17 cellular contexts compared by ENCODE assay signal in the genomic region with DNA sequence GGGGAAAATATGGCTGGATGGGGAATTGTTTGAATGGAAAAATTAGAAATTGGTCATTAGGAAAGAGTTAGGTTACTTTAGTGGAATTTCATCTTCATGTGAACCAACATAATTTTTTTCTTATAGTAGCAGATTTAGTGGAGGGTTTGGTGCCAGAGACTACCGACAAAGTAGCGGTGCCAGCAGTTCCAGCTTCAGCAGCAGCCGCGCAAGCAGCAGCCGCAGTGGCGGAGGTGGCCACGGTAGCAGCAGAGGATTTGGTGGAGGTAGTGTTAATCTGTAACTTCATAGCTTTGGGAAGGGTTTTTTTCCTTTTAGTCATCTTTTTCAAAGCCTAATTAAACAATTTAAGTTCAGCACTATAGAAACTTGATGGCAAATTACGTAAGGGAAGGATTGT. TPM values are rescaled to one million over a fixed set of nuclear protein-coding genes. Genes with fewer than 3 reads are reported as not detected.
A peak's percentile ranks its signal among the peaks of the same experiment; 100 is the strongest.
DNase-seq lines count a peak whose midpoint lies in the region; ATAC-seq and TF ChIP-seq lines count a peak whose summit lies in the region.
"Had no signal": no experiment of that assay in that cellular context is flagged by ENCODE, and none has a peak within 500 bp of the region (broad histone marks: within the 10 kb centered on the region; RNA-seq: fewer than 3 reads in every experiment).

No MANE protein-coding gene starts in this region.

- H3K4me1 Mint-ChIP-seq in activated CD4-positive, alpha-beta memory T cell treated with anti-CD3 and anti-CD28 coated beads for 36 hours (ENCODE audit: low read depth) = peaks cover 46% of the 10 kb centered on the region
- peaks cover 36% of the 10 kb centered on the region for H3K4me1 Mint-ChIP-seq in activated CD4-positive, alpha-beta memory T cell treated with anti-CD3 and anti-CD28 coated beads, Interleukin-2, amount 10 ng/mL, durations not matched to agents 7 days and 5 days
- peaks cover 17% of the 10 kb centered on the region for H3K4me1 Mint-ChIP-seq in CD14-positive monocyte
- peaks cover 9% of the 10 kb centered on the region for H3K4me1 Mint-ChIP-seq in WTC11
- H3K4me1 Mint-ChIP-seq in immature natural killer cell = peaks cover 10 to 51% of the 10 kb centered on the region in 2 donors

- peak overlapping the region; percentile 5 for H3K27ac Mint-ChIP-seq in activated CD4-positive, alpha-beta memory T cell treated with anti-CD3 and anti-CD28 coated beads for 36 hours
- H3K27ac Mint-ChIP-seq in activated CD4-positive, alpha-beta memory T cell treated with anti-CD3 and anti-CD28 coated beads, Interleukin-2, amount 10 ng/mL, durations not matched to agents 7 days and 5 days = no peak overlapping the region
- peak overlapping the region in 4 of 7 donors; percentile 1 to 56 (median 28) for H3K27ac Mint-ChIP-seq in CD14-positive monocyte
- H3K27ac Mint-ChIP-seq in WTC11 = peak overlapping the region; percentile 76; the same call in 1 of the 2 replicates
- peak overlapping the region in 4 of 6 donors; percentile 2 to 63 (median 41) for H3K27ac Mint-ChIP-seq in immature natural killer cell

- no peak overlapping the region for H3K4me3 ChIP-seq in body of pancreas
- H3K4me3 ChIP-seq: HAP-1, Peyer's patch had no signal

- no peak for TF ChIP-seq POLR2A in body of pancreas (IDR thresholded peaks at IDR 0.05)

- H3K27me3 ChIP-seq in body of pancreas = no peaks in the 10 kb centered on the region
- H3K27me3 ChIP-seq: Peyer's patch had no signal

- TF ChIP-seq CTCF in CD14-positive monocyte (IDR thresholded peaks at IDR 0.05) = no peak
- no peak for TF ChIP-seq CTCF in WTC11 (IDR thresholded peaks at IDR 0.05)
- no peak for TF ChIP-seq CTCF in body of pancreas (IDR thresholded peaks at IDR 0.05)

- CTCF ChIA-PET in activated CD4-positive, alpha-beta memory T cell treated with anti-CD3 and anti-CD28 coated beads for 36 hours (lab: Charles Lee) = interaction anchor here (1.0 kb wide), 1 partner anchor 11 kb away, joined by 3 read pairs; no protein-coding TSS in a partner anchor
- CTCF ChIA-PET in activated CD4-positive, alpha-beta memory T cell treated with anti-CD3 and anti-CD28 coated beads, Interleukin-2, amount 10 ng/mL, durations not matched to agents 7 days and 5 days (lab: Charles Lee) = no interaction called here
- CTCF ChIA-PET in WTC11 (lab: Charles Lee) = no interaction called here

- H3K27ac ChIP-seq in body of pancreas = no peak overlapping the region
- H3K27ac ChIP-seq: Peyer's patch had no signal

- whole genome bisulfite sequencing in body of pancreas, 2 donors = 91 to 92% methylated on average over 8 of the region's 8 CpGs

- peaks cover 42% of the 10 kb centered on the region for H3K36me3 Mint-ChIP-seq in activated CD4-positive, alpha-beta memory T cell treated with anti-CD3 and anti-CD28 coated beads for 36 hours
- peaks cover 82% of the 10 kb centered on the region for H3K36me3 Mint-ChIP-seq in activated CD4-positive, alpha-beta memory T cell treated with anti-CD3 and anti-CD28 coated beads, Interleukin-2, amount 10 ng/mL, durations not matched to agents 7 days and 5 days (ENCODE audit: low read depth)
- H3K36me3 Mint-ChIP-seq in CD14-positive monocyte (peaks cover 63 to 86% of the 10 kb centered on the region in 2 donors), WTC11 (peaks cover 69% of the 10 kb centered on the region), immature natural killer cell (peaks cover 18 to 70% (median 68%) of the 10 kb centered on the region in 3 donors)

- no peak for DNase-seq in activated CD4-positive, alpha-beta memory T cell treated with anti-CD3 and anti-CD28 coated beads for 36 hours
- DNase-seq in activated CD4-positive, alpha-beta memory T cell treated with anti-CD3 and anti-CD28 coated beads, Interleukin-2, amount 10 ng/mL, durations not matched to agents 7 days and 5 days = no peak
- DNase-seq in CD14-positive monocyte (ENCODE audit: low spot score) = no peak
- DNase-seq in WTC11 (ENCODE audit: low spot score) = no peak
- peak in 2 of 3 donors; percentile 18 for DNase-seq in immature natural killer cell
- no peak for DNase-seq in NCI-H345 treated with DMSO at 0.1 percent for 48 hours (lab: John Stamatoyannopoulos, UW; ENCODE audit: unreplicated experiment)
- DNase-seq in EL = no peak
- no peak for DNase-seq in body of pancreas
- DNase-seq: C1 segment of cervical spinal cord, Caco-2, NCI-H1417, NCI-H2029, NCI-H2171 treated with DMSO at 0.1 percent for 48 hours, NCI-H510A, Peyer's patch, SHP77 had no signal

- intact Hi-C loops in activated CD4-positive, alpha-beta memory T cell treated with anti-CD3 and anti-CD28 coated beads for 36 hours (cut with micrococcal nuclease) = no loop called here
- intact Hi-C loops in CD14-positive monocyte (cut with micrococcal nuclease) (no loop called here), body of pancreas (cut with DNase I) (no loop called here)

- no peaks in the 10 kb centered on the region for H3K9me3 Mint-ChIP-seq in activated CD4-positive, alpha-beta memory T cell treated with anti-CD3 and anti-CD28 coated beads for 36 hours
- no peaks in the 10 kb centered on the region for H3K9me3 Mint-ChIP-seq in activated CD4-positive, alpha-beta memory T cell treated with anti-CD3 and anti-CD28 coated beads, Interleukin-2, amount 10 ng/mL, durations not matched to agents 7 days and 5 days
- H3K9me3 Mint-ChIP-seq in CD14-positive monocyte = no peaks in the 10 kb centered on the region
- H3K9me3 Mint-ChIP-seq in WTC11 = no peaks in the 10 kb centered on the region
- no peaks in the 10 kb centered on the region for H3K9me3 Mint-ChIP-seq in immature natural killer cell

- H3K36me3 ChIP-seq in body of pancreas (replicated peaks in 1 of 2; ENCODE audit: insufficient read depth in 1 of 2, low read depth in 2 of 2) = peaks cover 5 to 18% of the 10 kb centered on the region in 2 donors

- ATAC-seq in WTC11 = no peak
- no peak for ATAC-seq in body of pancreas

- H3K4me1 ChIP-seq in body of pancreas = no peaks in the 10 kb centered on the region
- H3K4me1 ChIP-seq: Caco-2, HAP-1, Peyer's patch had no signal

- no peaks in the 10 kb centered on the region for H3K27me3 Mint-ChIP-seq in activated CD4-positive, alpha-beta memory T cell treated with anti-CD3 and anti-CD28 coated beads for 36 hours
- H3K27me3 Mint-ChIP-seq in activated CD4-positive, alpha-beta memory T cell treated with anti-CD3 and anti-CD28 coated beads, Interleukin-2, amount 10 ng/mL, durations not matched to agents 7 days and 5 days = no peaks in the 10 kb centered on the region
- peaks cover 0 to under 1% (median 0%) of the 10 kb centered on the region in 3 donors for H3K27me3 Mint-ChIP-seq in CD14-positive monocyte (ENCODE audit: low read depth in 3 of 3)
- H3K27me3 Mint-ChIP-seq in WTC11 (ENCODE audit: low read depth) = no peaks in the 10 kb centered on the region
- H3K27me3 Mint-ChIP-seq in immature natural killer cell (ENCODE audit: low read depth in 3 of 3) = peaks cover 16 to 75% (median 41%) of the 10 kb centered on the region in 3 donors

- H3K9me3 ChIP-seq in body of pancreas = no peaks in the 10 kb centered on the region
- H3K9me3 ChIP-seq: Caco-2, HAP-1, Peyer's patch had no signal

- H3K4me3 Mint-ChIP-seq in activated CD4-positive, alpha-beta memory T cell treated with anti-CD3 and anti-CD28 coated beads for 36 hours = no peak overlapping the region
- no peak overlapping the region for H3K4me3 Mint-ChIP-seq in activated CD4-positive, alpha-beta memory T cell treated with anti-CD3 and anti-CD28 coated beads, Interleukin-2, amount 10 ng/mL, durations not matched to agents 7 days and 5 days
- H3K4me3 Mint-ChIP-seq in CD14-positive monocyte (no peak overlapping the region), WTC11 (no peak overlapping the region), immature natural killer cell (no peak overlapping the region)

- POLR2A ChIA-PET in activated CD4-positive, alpha-beta memory T cell treated with anti-CD3 and anti-CD28 coated beads for 36 hours (lab: Charles Lee) = interaction anchor here (1.5 to 1.9 kb wide), 2 partner anchors 9 to 11 kb away, joined by 6 to 7 read pairs; no protein-coding TSS in a partner anchor
- POLR2A ChIA-PET in activated CD4-positive, alpha-beta memory T cell treated with anti-CD3 and anti-CD28 coated beads, Interleukin-2, amount 10 ng/mL, durations not matched to agents 7 days and 5 days (lab: Charles Lee) = interaction anchor here (1.6 kb wide), 1 partner anchor 11 kb away, joined by 4 read pairs; no protein-coding TSS in a partner anchor
- POLR2A ChIA-PET in WTC11 (lab: Charles Lee) = no interaction called here

TF ChIP-seq in WTC11, 78 proteins besides CTCF, POLR2A, EP300 and RAD21 (continues in another document):
- TF ChIP-seq, protein P1, sequence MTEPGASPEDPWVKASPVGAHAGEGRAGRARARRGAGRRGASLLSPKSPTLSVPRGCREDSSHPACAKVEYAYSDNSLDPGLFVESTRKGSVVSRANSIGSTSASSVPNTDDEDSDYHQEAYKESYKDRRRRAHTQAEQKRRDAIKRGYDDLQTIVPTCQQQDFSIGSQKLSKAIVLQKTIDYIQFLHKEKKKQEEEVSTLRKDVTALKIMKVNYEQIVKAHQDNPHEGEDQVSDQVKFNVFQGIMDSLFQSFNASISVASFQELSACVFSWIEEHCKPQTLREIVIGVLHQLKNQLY (CRISPR knock-in tag; IDR thresholded peaks at IDR 0.05) = no peak
- TF ChIP-seq ETV6 (CRISPR knock-in tag; IDR thresholded peaks at IDR 0.05) (no peak), ZNF512 (CRISPR knock-in tag; IDR thresholded peaks at IDR 0.05; ENCODE audit: borderline replicate concordance) (no peak)

RNA-seq across cellular contexts. Expression of gene DDX3X, which starts 13.2 kb away (rescaled TPM):
- total RNA-seq in activated CD4-positive, alpha-beta memory T cell treated with anti-CD3 and anti-CD28 coated beads for 36 hours = 100 to 1,000 TPM; 216 to 218 TPM
- total RNA-seq in activated CD4-positive, alpha-beta memory T cell treated with anti-CD3 and anti-CD28 coated beads, Interleukin-2, amount 10 ng/mL, durations not matched to agents 7 days and 5 days = 100 to 1,000 TPM; 224 to 225 TPM
- polyA plus RNA-seq in CD14-positive monocyte = 100 to 1,000 TPM; 200 to 280 TPM
- total RNA-seq in WTC11 (2021) = 228 to 250 TPM (median 236 TPM) in 3 replicates
- polyA plus RNA-seq in immature natural killer cell = 100 to 1,000 TPM; 113 to 214 (median 160) TPM
- 100 to 1,000 TPM; 104 to 127 TPM for total RNA-seq in body of pancreas

Comparison
In these comparisons a context has a peak if more than half of its experiments do, and no peak if none do; other contexts are left out.
1. DNase-seq: peak in immature natural killer cell (2 of 3); none in activated CD4-positive, alpha-beta memory T cell treated with anti-CD3 and anti-CD28 coated beads for 36 hours (single experiment), activated CD4-positive, alpha-beta memory T cell treated with anti-CD3 and anti-CD28 coated beads, Interleukin-2, amount 10 ng/mL, durations not matched to agents 7 days and 5 days (single experiment), CD14-positive monocyte (single experiment), WTC11 (single experiment), NCI-H345 treated with DMSO at 0.1 percent for 48 hours (single experiment), EL (single experiment) and body of pancreas (0 of 4).